Comparison of ENCODE assay signal across 23 cellular contexts in the genomic region with DNA sequence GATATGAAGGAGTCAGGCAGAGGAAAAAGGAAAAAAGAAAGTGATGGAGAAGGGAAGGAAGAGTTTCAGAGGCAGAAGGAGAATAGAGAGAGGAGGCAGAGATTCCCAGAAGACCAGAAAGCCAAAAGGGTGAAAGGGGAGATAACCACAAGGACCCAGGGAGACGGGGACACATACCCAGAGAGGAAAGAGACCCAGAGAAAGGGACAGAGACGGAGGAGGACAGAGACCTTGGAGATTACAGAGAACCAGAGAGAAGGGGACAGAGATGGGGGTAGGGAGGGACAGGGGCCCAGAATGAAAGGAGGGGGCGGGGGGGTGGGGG. TPM values are rescaled to one million over a fixed set of nuclear protein-coding genes. Genes with fewer than 3 reads are reported as not detected.
DNase-seq lines count a peak whose midpoint lies in the region; ATAC-seq lines count a peak whose summit lies in the region.
"Had no signal": no experiment of that assay in that cellular context is flagged by ENCODE, and none has a peak within 500 bp of the region (broad histone marks: within the 10 kb centered on the region; RNA-seq: fewer than 3 reads in every experiment).

No MANE protein-coding gene starts in this region.

- H3K27ac ChIP-seq in CD8-positive, alpha-beta memory T cell (ENCODE audit: low read depth, low read length) = no peak overlapping the region
- H3K27ac ChIP-seq: cardiac muscle cell, heart right ventricle, vagina, WERI-Rb-1 had no signal

- H3K36me3 ChIP-seq in CD8-positive, alpha-beta memory T cell (ENCODE audit: insufficient read depth, low read length) = no peaks in the 10 kb centered on the region
- no peaks in the 10 kb centered on the region for H3K36me3 ChIP-seq in MG63
- H3K36me3 ChIP-seq: cardiac muscle cell, heart right ventricle, vagina, WERI-Rb-1 had no signal

- POLR2A ChIA-PET in CD8-positive, alpha-beta memory T cell (lab: Charles Lee) = no interaction called here

- H3K36me3 Mint-ChIP-seq in activated CD4-positive, alpha-beta T cell treated with anti-CD3 and anti-CD28 coated beads, Interleukin-2, amount 10 ng/mL, durations not matched to agents 24 days and 14 days (ENCODE audit: low read depth) = no peaks in the 10 kb centered on the region
- H3K36me3 Mint-ChIP-seq in CD8-positive, alpha-beta memory T cell = no peaks in the 10 kb centered on the region
- no peaks in the 10 kb centered on the region for H3K36me3 Mint-ChIP-seq in activated T-helper 17 cell treated with anti-CD3 and anti-CD28 coated beads, Interleukin-2, amount 50 U/mL, for 72 hours (ENCODE audit: low read depth)
- peaks cover 6% of the 10 kb centered on the region for H3K36me3 Mint-ChIP-seq in natural killer cell treated with Interleukin-12 subunit alpha and Interleukin-12 subunit beta and Interleukin-15 and Interleukin-18, amount 100 ng/mL, for 72 hours

- ATAC-seq in activated T-helper 17 cell treated with anti-CD3 and anti-CD28 coated beads, Interleukin-2, amount 50 U/mL, for 72 hours (replicated peaks) = no peak
- ATAC-seq in natural killer cell treated with Interleukin-12 subunit alpha and Interleukin-12 subunit beta and Interleukin-15 and Interleukin-18, amount 100 ng/mL, for 72 hours = no peak

- peak overlapping the region; percentile 62 for H3K4me3 Mint-ChIP-seq in activated CD4-positive, alpha-beta T cell treated with anti-CD3 and anti-CD28 coated beads, Interleukin-2, amount 10 ng/mL, durations not matched to agents 24 days and 14 days
- H3K4me3 Mint-ChIP-seq in CD8-positive, alpha-beta memory T cell = peak overlapping the region; percentile 9 to 61 (median 37)
- peak overlapping the region; percentile 60 for H3K4me3 Mint-ChIP-seq in activated T-helper 17 cell treated with anti-CD3 and anti-CD28 coated beads, Interleukin-2, amount 50 U/mL, for 72 hours
- peak overlapping the region; percentile 55 for H3K4me3 Mint-ChIP-seq in natural killer cell treated with Interleukin-12 subunit alpha and Interleukin-12 subunit beta and Interleukin-15 and Interleukin-18, amount 100 ng/mL, for 72 hours

- no peaks in the 10 kb centered on the region for H3K9me3 Mint-ChIP-seq in activated CD4-positive, alpha-beta T cell treated with anti-CD3 and anti-CD28 coated beads, Interleukin-2, amount 10 ng/mL, durations not matched to agents 24 days and 14 days
- H3K9me3 Mint-ChIP-seq in CD8-positive, alpha-beta memory T cell = no peaks in the 10 kb centered on the region
- H3K9me3 Mint-ChIP-seq in activated T-helper 17 cell treated with anti-CD3 and anti-CD28 coated beads, Interleukin-2, amount 50 U/mL, for 72 hours = no peaks in the 10 kb centered on the region
- no peaks in the 10 kb centered on the region for H3K9me3 Mint-ChIP-seq in natural killer cell treated with Interleukin-12 subunit alpha and Interleukin-12 subunit beta and Interleukin-15 and Interleukin-18, amount 100 ng/mL, for 72 hours
- H3K9me3 Mint-ChIP-seq: activated T-cell treated with anti-CD3 and anti-CD28 coated beads, Interleukin-2, amount 50 U/mL, for 4 hours; dendritic cell treated with granulocyte-macrophage colony-stimulating factor and Interleukin-4, amounts not matched to agents 40 ng/mL and 50 ng/mL, for 4 days had no signal

- peaks cover 85% of the 10 kb centered on the region for H3K27me3 Mint-ChIP-seq in activated CD4-positive, alpha-beta T cell treated with anti-CD3 and anti-CD28 coated beads, Interleukin-2, amount 10 ng/mL, durations not matched to agents 24 days and 14 days
- peaks cover 77 to 88% of the 10 kb centered on the region in 2 donors for H3K27me3 Mint-ChIP-seq in CD8-positive, alpha-beta memory T cell
- peaks cover 73% of the 10 kb centered on the region for H3K27me3 Mint-ChIP-seq in activated T-helper 17 cell treated with anti-CD3 and anti-CD28 coated beads, Interleukin-2, amount 50 U/mL, for 72 hours
- H3K27me3 Mint-ChIP-seq in natural killer cell treated with Interleukin-12 subunit alpha and Interleukin-12 subunit beta and Interleukin-15 and Interleukin-18, amount 100 ng/mL, for 72 hours = peaks cover 79 to 89% of the 10 kb centered on the region in 2 donors

- H3K27ac Mint-ChIP-seq in activated CD4-positive, alpha-beta T cell treated with anti-CD3 and anti-CD28 coated beads, Interleukin-2, amount 10 ng/mL, durations not matched to agents 24 days and 14 days = no peak overlapping the region
- peak overlapping the region in 4 of 8 donors; percentile 7 to 66 (median 30) for H3K27ac Mint-ChIP-seq in CD8-positive, alpha-beta memory T cell
- H3K27ac Mint-ChIP-seq in activated T-helper 17 cell treated with anti-CD3 and anti-CD28 coated beads, Interleukin-2, amount 50 U/mL, for 72 hours = no peak overlapping the region
- H3K27ac Mint-ChIP-seq in natural killer cell treated with Interleukin-12 subunit alpha and Interleukin-12 subunit beta and Interleukin-15 and Interleukin-18, amount 100 ng/mL, for 72 hours = no peak overlapping the region
- H3K27ac Mint-ChIP-seq: activated CD8-positive, alpha-beta T cell treated with anti-CD3 and anti-CD28 coated beads, Interleukin-2, amount 10 ng/mL, durations not matched to agents 7 days and 5 days had no signal

- intact Hi-C loops in activated CD4-positive, alpha-beta T cell treated with anti-CD3 and anti-CD28 coated beads, Interleukin-2, amount 10 ng/mL, durations not matched to agents 24 days and 14 days (cut with micrococcal nuclease) = loop anchor here (2.0 kb wide), 3 partner anchors 13 to 29 kb away; no protein-coding TSS in a partner anchor

- H3K4me3 ChIP-seq in CD8-positive, alpha-beta memory T cell (ENCODE audit: low read length) = no peak overlapping the region
- no peak overlapping the region for H3K4me3 ChIP-seq in MG63

- peaks cover 42% of the 10 kb centered on the region for H3K4me1 ChIP-seq in CD8-positive, alpha-beta memory T cell (ENCODE audit: insufficient read depth, low read length)

- H3K27me3 ChIP-seq in CD8-positive, alpha-beta memory T cell (ENCODE audit: insufficient read depth, low read length, poor library complexity, severe bottlenecking) = peaks cover 65% of the 10 kb centered on the region
- H3K27me3 ChIP-seq in MG63 = peaks cover 60% of the 10 kb centered on the region

- CTCF ChIA-PET in CD8-positive, alpha-beta memory T cell (lab: Charles Lee) = interaction anchor here (0.9 to 2.3 kb wide), 2 partner anchors 30 to 48 kb away, joined by 3 to 5 read pairs; no protein-coding TSS in a partner anchor

- no peak for DNase-seq in activated CD4-positive, alpha-beta T cell treated with anti-CD3 and anti-CD28 coated beads, Interleukin-2, amount 10 ng/mL, durations not matched to agents 24 days and 14 days
- no peak for DNase-seq in activated CD4-positive, alpha-beta T cell treated with anti-CD3 and anti-CD28 coated beads, Interleukin-2, amount 50 U/mL, for 1 hour
- no peak for DNase-seq in CD8-positive, alpha-beta memory T cell
- no peak for DNase-seq in natural killer cell treated with Interleukin-12 subunit alpha and Interleukin-12 subunit beta and Interleukin-15 and Interleukin-18, amount 100 ng/mL, for 72 hours (ENCODE audit: low spot score)
- DNase-seq in NCI-H1092 treated with DMSO at 0.1 percent for 48 hours (lab: John Stamatoyannopoulos, UW) (no peak), DMS114 treated with DMSO at 0.1 percent for 48 hours (lab: John Stamatoyannopoulos, UW; ENCODE audit: unreplicated experiment) (no peak), MG63 (no peak)
- DNase-seq: activated T-cell treated with anti-CD3 and anti-CD28 coated beads, Interleukin-2, amount 50 U/mL, for 4 hours; amniotic stem cell; NCI-H774; SHP77 treated with DMSO at 0.1 percent for 48 hours; WERI-Rb-1 had no signal

- no peaks in the 10 kb centered on the region for H3K9me3 ChIP-seq in CD8-positive, alpha-beta memory T cell (ENCODE audit: low read length)
- H3K9me3 ChIP-seq in MG63 = no peaks in the 10 kb centered on the region
- H3K9me3 ChIP-seq: heart right ventricle, vagina had no signal

- H3K4me1 Mint-ChIP-seq in activated CD4-positive, alpha-beta T cell treated with anti-CD3 and anti-CD28 coated beads, Interleukin-2, amount 10 ng/mL, durations not matched to agents 24 days and 14 days = peaks cover 43% of the 10 kb centered on the region
- peaks cover 43 to 63% (median 50%) of the 10 kb centered on the region in 3 donors for H3K4me1 Mint-ChIP-seq in CD8-positive, alpha-beta memory T cell
- H3K4me1 Mint-ChIP-seq in activated T-helper 17 cell treated with anti-CD3 and anti-CD28 coated beads, Interleukin-2, amount 50 U/mL, for 72 hours = peaks cover 34% of the 10 kb centered on the region
- H3K4me1 Mint-ChIP-seq in natural killer cell treated with Interleukin-12 subunit alpha and Interleukin-12 subunit beta and Interleukin-15 and Interleukin-18, amount 100 ng/mL, for 72 hours (ENCODE audit: low read depth in 2 of 2) = peaks cover 33 to 34% of the 10 kb centered on the region in 2 donors

RNA-seq across cellular contexts. Expression of a gene that starts 1.4 kb away (rescaled TPM):
- not detected in 2 replicates for total RNA-seq in activated CD4-positive, alpha-beta T cell treated with anti-CD3 and anti-CD28 coated beads, Interleukin-2, amount 10 ng/mL, durations not matched to agents 24 days and 14 days
- total RNA-seq in CD8-positive, alpha-beta memory T cell = not detected
- polyA plus RNA-seq in CD8-positive, alpha-beta memory T cell = not detected
- not detected for total RNA-seq in activated T-helper 17 cell treated with anti-CD3 and anti-CD28 coated beads, Interleukin-2, amount 50 U/mL, for 72 hours
- not detected for total RNA-seq in natural killer cell treated with Interleukin-12 subunit alpha and Interleukin-12 subunit beta and Interleukin-15 and Interleukin-18, amount 100 ng/mL, for 72 hours
- not detected in 2 replicates for total RNA-seq in MG63 (2014; rRNA removed; shearing (Covaris generic); ENCODE audit: low replicate concordance)
- total RNA-seq: A673; activated CD8-positive, alpha-beta T cell treated with anti-CD3 and anti-CD28 coated beads, Interleukin-2, amount 10 ng/mL, durations not matched to agents 7 days and 5 days; activated T-cell treated with anti-CD3 and anti-CD28 coated beads, Interleukin-2, amount 50 U/mL, for 4 hours; endothelial cell of umbilical vein; heart right ventricle; liver; mononuclear cell; T-helper 2 cell treated with Interferon-gamma antibody and Interleukin-4, amounts not matched to agents 100 ng/mL and 5 ng/mL, for 36 hours; vagina had no signal
- polyA plus RNA-seq: endothelial cell of umbilical vein, heart right ventricle, liver had no signal

RNA-seq across cellular contexts. Expression of a gene that starts 3.3 kb away (rescaled TPM):
- not detected in 2 replicates for total RNA-seq in activated CD4-positive, alpha-beta T cell treated with anti-CD3 and anti-CD28 coated beads, Interleukin-2, amount 10 ng/mL, durations not matched to agents 24 days and 14 days
- total RNA-seq in CD8-positive, alpha-beta memory T cell = not detected
- polyA plus RNA-seq in CD8-positive, alpha-beta memory T cell = not detected
- total RNA-seq in activated T-helper 17 cell treated with anti-CD3 and anti-CD28 coated beads, Interleukin-2, amount 50 U/mL, for 72 hours = not detected
- not detected for total RNA-seq in natural killer cell treated with Interleukin-12 subunit alpha and Interleukin-12 subunit beta and Interleukin-15 and Interleukin-18, amount 100 ng/mL, for 72 hours
- total RNA-seq in MG63 (2014; rRNA removed; shearing (Covaris generic); ENCODE audit: low replicate concordance) = not detected in 2 replicates
- total RNA-seq: A673; activated CD8-positive, alpha-beta T cell treated with anti-CD3 and anti-CD28 coated beads, Interleukin-2, amount 10 ng/mL, durations not matched to agents 7 days and 5 days; activated T-cell treated with anti-CD3 and anti-CD28 coated beads, Interleukin-2, amount 50 U/mL, for 4 hours; endothelial cell of umbilical vein; heart right ventricle; liver; mononuclear cell; T-helper 2 cell treated with Interferon-gamma antibody and Interleukin-4, amounts not matched to agents 100 ng/mL and 5 ng/mL, for 36 hours; vagina had no signal
- polyA plus RNA-seq: endothelial cell of umbilical vein, liver had no signal

RNA-seq across cellular contexts. Expression of a gene that starts 19.5 kb away (rescaled TPM):
- 0.12 and 0.54 TPM in 2 replicates for total RNA-seq in activated CD4-positive, alpha-beta T cell treated with anti-CD3 and anti-CD28 coated beads, Interleukin-2, amount 10 ng/mL, durations not matched to agents 24 days and 14 days
- under 1 TPM; 0.07 to 0.09 TPM for total RNA-seq in CD8-positive, alpha-beta memory T cell
- polyA plus RNA-seq in CD8-positive, alpha-beta memory T cell = not detected
- under 1 TPM in 1 of 2 donors, not detected in 1; 0.40 TPM for total RNA-seq in activated T-helper 17 cell treated with anti-CD3 and anti-CD28 coated beads, Interleukin-2, amount 50 U/mL, for 72 hours
- total RNA-seq in natural killer cell treated with Interleukin-12 subunit alpha and Interleukin-12 subunit beta and Interleukin-15 and Interleukin-18, amount 100 ng/mL, for 72 hours = not detected
- not detected in 2 replicates for total RNA-seq in MG63 (2014; rRNA removed; shearing (Covaris generic); ENCODE audit: low replicate concordance)
- total RNA-seq: mononuclear cell had no signal

RNA-seq across cellular contexts. Expression of a gene that starts 29.8 kb away (rescaled TPM):
- total RNA-seq in activated CD4-positive, alpha-beta T cell treated with anti-CD3 and anti-CD28 coated beads, Interleukin-2, amount 10 ng/mL, durations not matched to agents 24 days and 14 days = 134 and 135 TPM in 2 replicates
- total RNA-seq in CD8-positive, alpha-beta memory T cell = 100 to 1,000 TPM; 132 to 138 TPM
- 81.8 TPM for polyA plus RNA-seq in CD8-positive, alpha-beta memory T cell
- 100 to 1,000 TPM; 183 to 194 TPM for total RNA-seq in activated T-helper 17 cell treated with anti-CD3 and anti-CD28 coated beads, Interleukin-2, amount 50 U/mL, for 72 hours
- total RNA-seq in natural killer cell treated with Interleukin-12 subunit alpha and Interleukin-12 subunit beta and Interleukin-15 and Interleukin-18, amount 100 ng/mL, for 72 hours = 100 to 1,000 TPM; 110 to 170 TPM
- total RNA-seq in MG63 (2014; rRNA removed; shearing (Covaris generic); ENCODE audit: low replicate concordance) = 121 and 144 TPM in 2 replicates

RNA-seq across cellular contexts. Expression of a gene that starts 31.2 kb away (rescaled TPM):
- total RNA-seq in activated CD4-positive, alpha-beta T cell treated with anti-CD3 and anti-CD28 coated beads, Interleukin-2, amount 10 ng/mL, durations not matched to agents 24 days and 14 days = 27.2 and 28.4 TPM in 2 replicates
- total RNA-seq in CD8-positive, alpha-beta memory T cell = 10 to 100 TPM; 46.7 to 51.8 TPM
- polyA plus RNA-seq in CD8-positive, alpha-beta memory T cell = 32.5 TPM
- 10 to 100 TPM; 15.5 to 39.1 TPM for total RNA-seq in activated T-helper 17 cell treated with anti-CD3 and anti-CD28 coated beads, Interleukin-2, amount 50 U/mL, for 72 hours
- total RNA-seq in natural killer cell treated with Interleukin-12 subunit alpha and Interleukin-12 subunit beta and Interleukin-15 and Interleukin-18, amount 100 ng/mL, for 72 hours = 10 to 100 TPM; 29.0 to 65.2 TPM
- 86.4 and 89.0 TPM in 2 replicates for total RNA-seq in MG63 (2014; rRNA removed; shearing (Covaris generic); ENCODE audit: low replicate concordance)
